Comparison of ENCODE assay signal across 8 cellular contexts in the genomic region with DNA sequence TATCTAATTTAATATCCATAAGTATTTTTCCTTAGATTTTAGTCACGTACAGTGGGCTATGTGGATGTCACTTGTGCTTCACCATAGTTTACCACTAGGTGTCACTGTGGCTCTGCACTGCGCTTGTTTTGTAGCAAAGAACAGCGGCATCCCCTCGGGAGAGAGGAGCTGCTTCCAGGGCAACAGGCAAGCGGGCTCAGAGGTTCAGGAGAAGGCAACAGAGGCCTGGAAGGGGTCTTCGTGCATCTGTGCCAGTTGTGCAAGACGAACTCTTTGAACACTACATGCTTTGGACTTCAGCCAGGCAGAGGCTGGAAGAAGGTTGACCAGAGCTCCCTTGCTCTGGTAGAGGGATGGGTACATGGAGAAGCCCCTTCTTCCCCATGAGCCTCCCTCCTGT. TPM values are rescaled to one million over a fixed set of nuclear protein-coding genes. Genes with fewer than 3 reads are reported as not detected.
DNase-seq lines count a peak whose midpoint lies in the region; ATAC-seq and TF ChIP-seq lines count a peak whose summit lies in the region.

No MANE protein-coding gene starts in this region.

- TF ChIP-seq POLR2A in breast epithelium (IDR thresholded peaks at IDR 0.05), result no peak

- ATAC-seq in GM18498 (IDR thresholded peaks at IDR 0.05; ENCODE audit: unreplicated experiment), result no peak

- H3K4me3 ChIP-seq in HEK293 (ENCODE audit: low read depth, low read length) (no peak overlapping the region), WERI-Rb-1 (ENCODE audit: low read depth, low read length) (no peak overlapping the region), breast epithelium (no peak overlapping the region), kidney epithelial cell (ENCODE audit: low read depth, low read length) (no peak overlapping the region)

- intact Hi-C loops in breast epithelium (cut with DNase I; ENCODE audit: low total_unique reads), result loop anchor here (10.0 kb wide), 1 partner anchor 189 kb away; no protein-coding TSS in a partner anchor

- peaks cover 0 to 14% of the 10 kb centered on the region in 2 experiments; a peak in 1 of 3 replicates for H3K36me3 ChIP-seq in HEK293 (ENCODE audit: control insufficient read depth in 2 of 2, insufficient read depth in 1 of 2, low read length in 2 of 2)
- peaks cover 2% of the 10 kb centered on the region for H3K36me3 ChIP-seq in WERI-Rb-1
- no peaks in the 10 kb centered on the region for H3K36me3 ChIP-seq in breast epithelium
- H3K36me3 ChIP-seq in kidney epithelial cell (ENCODE audit: control insufficient read depth, insufficient read depth, low read length), result peaks cover 4% of the 10 kb centered on the region

- H3K9me3 ChIP-seq in HEK293 (ENCODE audit: control insufficient read depth, insufficient read depth, low read depth, low read length) (no peaks in the 10 kb centered on the region), WERI-Rb-1 (ENCODE audit: severe bottlenecking) (no peaks in the 10 kb centered on the region), breast epithelium (no peaks in the 10 kb centered on the region)

- H3K27me3 ChIP-seq in WERI-Rb-1 (ENCODE audit: insufficient read depth, low read depth, severe bottlenecking) (no peaks in the 10 kb centered on the region), breast epithelium (no peaks in the 10 kb centered on the region), kidney epithelial cell (ENCODE audit: control insufficient read depth, insufficient read depth, low read length) (no peaks in the 10 kb centered on the region)

- TF ChIP-seq CTCF in HEK293 (tag by site-specific recombination; IDR thresholded peaks at IDR 0.05) (peak; percentile 75), WERI-Rb-1 (IDR thresholded peaks at IDR 0.05; ENCODE audit: low read depth, low read length) (peak; percentile 89), breast epithelium (IDR thresholded peaks at IDR 0.05) (peak; percentile 84 to 96 (median 95)), kidney epithelial cell (IDR thresholded peaks at IDR 0.05; ENCODE audit: insufficient read depth, low read length, poor library complexity, severe bottlenecking) (peak; percentile 93)

- H3K4me1 ChIP-seq in HEK293 (ENCODE audit: control insufficient read depth, insufficient read depth, low read length) (no peaks in the 10 kb centered on the region), breast epithelium (no peaks in the 10 kb centered on the region)

- POLR2A ChIA-PET in HEK293 (lab: Yijun Ruan, JAX), result interaction anchor here (0.7 to 2.1 kb wide), 7 partner anchors 53 to 250 kb away, joined by 3 to 10 read pairs (median 5); partner anchors contain the start of genes DCAF7 and MAP3K3

- CTCF ChIA-PET in HEK293 (lab: Yijun Ruan, JAX), result interaction anchor here (0.6 to 5.8 kb wide), 77 partner anchors 9 to 1979 kb away, joined by 3 to 159 read pairs (median 5); partner anchors contain the start of genes ACE, CYB561, DCAF7 and MAP3K3

- DNase-seq in COR-L47 (lab: John Stamatoyannopoulos, UW), result peak; percentile 71
- peak; percentile 91 for DNase-seq in NCI-H2227 (lab: John Stamatoyannopoulos, UW; ENCODE audit: unreplicated experiment)
- peak; percentile 89 for DNase-seq in WERI-Rb-1
- peak in 1 of 2 donors; percentile 76 for DNase-seq in breast epithelium (ENCODE audit: low spot score in 2 of 2)
- DNase-seq in kidney epithelial cell (ENCODE audit: low read depth), result no peak
- peak; percentile 40 to 62 for DNase-seq in stimulated activated CD4-positive, alpha-beta T cell treated with anti-CD3 and anti-CD28 coated beads, Interleukin-1b, Interleukin-23, amount 100 ng/mL, for 4 hours (ENCODE audit: low read depth in 2 of 2)

- H3K27ac ChIP-seq in HEK293 (ENCODE audit: extremely low read depth, low read depth, low read length), result no peak overlapping the region
- H3K27ac ChIP-seq in WERI-Rb-1, result no peak overlapping the region
- H3K27ac ChIP-seq in breast epithelium, result no peak overlapping the region

TF ChIP-seq in HEK293, 187 proteins besides CTCF, POLR2A, EP300 and RAD21 (continues in another document):
- TF ChIP-seq, protein P1, sequence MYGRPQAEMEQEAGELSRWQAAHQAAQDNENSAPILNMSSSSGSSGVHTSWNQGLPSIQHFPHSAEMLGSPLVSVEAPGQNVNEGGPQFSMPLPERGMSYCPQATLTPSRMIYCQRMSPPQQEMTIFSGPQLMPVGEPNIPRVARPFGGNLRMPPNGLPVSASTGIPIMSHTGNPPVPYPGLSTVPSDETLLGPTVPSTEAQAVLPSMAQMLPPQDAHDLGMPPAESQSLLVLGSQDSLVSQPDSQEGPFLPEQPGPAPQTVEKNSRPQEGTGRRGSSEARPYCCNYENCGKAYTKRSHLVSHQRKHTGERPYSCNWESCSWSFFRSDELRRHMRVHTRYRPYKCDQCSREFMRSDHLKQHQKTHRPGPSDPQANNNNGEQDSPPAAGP (tag by site-specific recombination; IDR thresholded peaks at IDR 0.05), result no peak
- TF ChIP-seq ZNF473 (tag by site-specific recombination; IDR thresholded peaks at IDR 0.05), result no peak
- TF ChIP-seq PRDM10 (tag by site-specific recombination; IDR thresholded peaks at IDR 0.05), result no peak
- TF ChIP-seq ZNF610 (tag by site-specific recombination; IDR thresholded peaks at IDR 0.05; ENCODE audit: borderline replicate concordance), result no peak
- no peak for TF ChIP-seq ZNF626 (tag by site-specific recombination; IDR thresholded peaks at IDR 0.05)
- TF ChIP-seq ZNF549 (tag by site-specific recombination; IDR thresholded peaks at IDR 0.05), result no peak
- TF ChIP-seq ZNF530 (tag by site-specific recombination; IDR thresholded peaks at IDR 0.05; ENCODE audit: low read depth), result no peak
- peak; percentile 81; the same call in 1 of the 2 replicates for TF ChIP-seq SCRT1 (tag by site-specific recombination; IDR thresholded peaks at IDR 0.05; ENCODE audit: borderline replicate concordance)
- TF ChIP-seq TRIM28 (IDR thresholded peaks at IDR 0.05; ENCODE audit: borderline replicate concordance, low read length), result no peak
- no peak for TF ChIP-seq ZNF148 (tag by site-specific recombination; IDR thresholded peaks at IDR 0.05; ENCODE audit: borderline replicate concordance)
- no peak for TF ChIP-seq ZNF558 (tag by site-specific recombination; IDR thresholded peaks at IDR 0.05)
- no peak for TF ChIP-seq ZNF132 (tag by site-specific recombination; IDR thresholded peaks at IDR 0.05; ENCODE audit: borderline replicate concordance)
- TF ChIP-seq GLIS1 (tag by site-specific recombination; IDR thresholded peaks at IDR 0.05), result no peak
- TF ChIP-seq, protein P2, sequence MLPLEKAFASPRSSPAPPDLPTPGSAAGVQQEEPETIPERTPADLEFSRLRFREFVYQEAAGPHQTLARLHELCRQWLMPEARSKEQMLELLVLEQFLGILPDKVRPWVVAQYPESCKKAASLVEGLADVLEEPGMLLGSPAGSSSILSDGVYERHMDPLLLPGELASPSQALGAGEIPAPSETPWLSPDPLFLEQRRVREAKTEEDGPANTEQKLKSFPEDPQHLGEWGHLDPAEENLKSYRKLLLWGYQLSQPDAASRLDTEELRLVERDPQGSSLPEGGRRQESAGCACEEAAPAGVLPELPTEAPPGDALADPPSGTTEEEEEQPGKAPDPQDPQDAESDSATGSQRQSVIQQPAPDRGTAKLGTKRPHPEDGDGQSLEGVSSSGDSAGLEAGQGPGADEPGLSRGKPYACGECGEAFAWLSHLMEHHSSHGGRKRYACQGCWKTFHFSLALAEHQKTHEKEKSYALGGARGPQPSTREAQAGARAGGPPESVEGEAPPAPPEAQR (tag by site-specific recombination; IDR thresholded peaks at IDR 0.05), result no peak

RNA-seq across cellular contexts. Expression of gene CYB561, which starts 20.6 kb away (rescaled TPM):
- 10 to 100 TPM; 14.6 to 52.4 (median 43.3) TPM for total RNA-seq in breast epithelium
- 19.3 and 26.4 TPM in 2 replicates for total RNA-seq in kidney epithelial cell

RNA-seq across cellular contexts. Expression of gene ACE, which starts 51.4 kb away (rescaled TPM):
- total RNA-seq in breast epithelium (10 to 100 TPM in 1 of 3 donors, 1 to 10 TPM in 2; 2.6 to 13.9 (median 9.1) TPM), kidney epithelial cell (1.5 and 1.6 TPM in 2 replicates)
